8 cellular contexts compared by ENCODE assay signal in the genomic region with DNA sequence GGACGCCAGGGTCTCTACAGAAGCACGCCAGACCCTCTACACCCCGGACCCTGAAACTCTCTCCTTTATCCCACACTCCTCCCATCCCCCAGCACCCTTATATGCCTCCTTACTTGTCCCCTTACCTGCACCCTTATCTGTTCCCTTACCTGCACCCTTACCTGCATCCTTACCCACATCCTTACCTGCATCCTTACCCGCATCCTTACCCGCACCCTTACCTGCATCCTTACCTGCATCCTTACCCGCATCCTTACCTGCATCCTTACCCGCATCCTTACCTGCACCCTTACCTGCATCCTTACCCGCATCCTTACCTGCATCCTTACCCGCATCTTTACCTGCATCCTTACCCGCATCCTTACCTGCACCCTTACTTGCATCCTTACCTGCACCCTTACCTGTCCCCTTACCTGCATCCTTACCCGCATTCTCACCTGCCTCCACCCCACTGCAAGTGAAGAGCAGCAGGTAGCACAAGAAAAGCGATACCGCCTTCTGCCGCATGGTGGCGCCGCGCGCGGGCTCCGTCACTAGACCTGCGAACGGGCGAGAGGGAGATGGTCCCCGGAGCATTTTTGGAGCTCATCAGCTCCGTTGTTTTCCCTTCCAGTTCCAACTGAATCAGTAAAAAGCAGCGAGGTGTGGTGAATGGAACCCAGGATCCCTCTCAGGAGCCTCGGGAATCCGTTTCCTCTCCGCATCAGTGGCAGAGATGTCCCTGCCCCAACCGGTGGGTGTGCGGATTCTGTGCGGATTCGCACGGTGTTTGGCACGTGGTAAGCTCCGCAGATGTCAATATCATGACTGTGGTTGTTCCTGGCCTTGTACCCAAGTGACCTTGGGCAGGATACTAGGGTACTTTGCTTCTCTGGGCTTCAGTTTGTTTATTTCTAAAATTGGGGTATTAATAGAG. TPM values are rescaled to one million over a fixed set of nuclear protein-coding genes. Genes with fewer than 3 reads are reported as not detected.
DNase-seq lines count a peak whose midpoint lies in the region; ATAC-seq and TF ChIP-seq lines count a peak whose summit lies in the region.

No MANE protein-coding gene starts in this region.

- TF ChIP-seq CTCF in AG10803 (conservative IDR thresholded peaks at IDR 0.05; ENCODE audit: low read length), result peak; percentile 95
- TF ChIP-seq CTCF in GM20000 (IDR thresholded peaks at IDR 0.05; ENCODE audit: extremely low read depth, missing control alignments), result peak; percentile 94
- TF ChIP-seq CTCF in endothelial cell (IDR thresholded peaks at IDR 0.05; ENCODE audit: unreplicated experiment), result peak; percentile 72

- CTCF ChIA-PET in activated CD8-positive, alpha-beta memory T cell treated with anti-CD3 and anti-CD28 coated beads, Interleukin-2, amount 10 ng/mL, durations not matched to agents 7 days and 5 days (lab: Charles Lee), result interaction anchor here (0.6 to 13.0 kb wide), 33 partner anchors 8 to 369 kb away, joined by 3 to 536 read pairs (median 5); a partner anchor contains a TSS

- peak overlapping the region; percentile 60 for H3K4me3 ChIP-seq in AG10803 (ENCODE audit: low read length)
- peak overlapping the region; percentile 24 to 78 for H3K4me3 ChIP-seq in mucosa of rectum (ENCODE audit: low read length in 2 of 2)

- peak overlapping the region in 1 of 2 donors; percentile 44 for H3K9ac ChIP-seq in mucosa of rectum (ENCODE audit: low read depth in 1 of 2, low read length in 2 of 2)

- no peaks in the 10 kb centered on the region for H3K27me3 ChIP-seq in mucosa of rectum (ENCODE audit: control insufficient read depth in 2 of 2, insufficient read depth in 2 of 2, low read length in 2 of 2)

- H3K27me3 Mint-ChIP-seq in activated CD8-positive, alpha-beta memory T cell treated with anti-CD3 and anti-CD28 coated beads, Interleukin-2, amount 10 ng/mL, durations not matched to agents 7 days and 5 days, result no peaks in the 10 kb centered on the region
- H3K27me3 Mint-ChIP-seq in endothelial cell (ENCODE audit: unreplicated experiment), result peaks cover 1% of the 10 kb centered on the region

- H3K9me3 ChIP-seq in mucosa of rectum (ENCODE audit: control insufficient read depth in 2 of 2, low read length in 2 of 2), result no peaks in the 10 kb centered on the region

- H3K36me3 Mint-ChIP-seq in activated CD8-positive, alpha-beta memory T cell treated with anti-CD3 and anti-CD28 coated beads, Interleukin-2, amount 10 ng/mL, durations not matched to agents 7 days and 5 days, result peaks cover 60% of the 10 kb centered on the region
- H3K36me3 Mint-ChIP-seq in endothelial cell (ENCODE audit: low read depth, unreplicated experiment), result no peaks in the 10 kb centered on the region

- DNase-seq in AG10803 (ENCODE audit: low read depth), result peak; percentile 52
- peak; percentile 84 for DNase-seq in GM20000 (ENCODE audit: low spot score)
- peak; percentile 19 for DNase-seq in NCI-H526 treated with DMSO at 0.1 percent for 48 hours (lab: John Stamatoyannopoulos, UW)
- DNase-seq in activated CD8-positive, alpha-beta memory T cell treated with anti-CD3 and anti-CD28 coated beads, Interleukin-2, amount 10 ng/mL, durations not matched to agents 7 days and 5 days, result peak; percentile 87
- peak; percentile 85 for DNase-seq in endothelial cell (ENCODE audit: low spot score)
- DNase-seq in stimulated activated CD8-positive, alpha-beta memory T cell treated with anti-CD3 and anti-CD28 coated beads, Interleukin-4, amount 100 ng/mL, for 4 hours (ENCODE audit: low read depth in 2 of 2, low spot score in 1 of 2), result peak; percentile 72 to 85
- no peak for DNase-seq in putamen (ENCODE audit: low spot score)

- H3K4me1 Mint-ChIP-seq in activated CD8-positive, alpha-beta memory T cell treated with anti-CD3 and anti-CD28 coated beads, Interleukin-2, amount 10 ng/mL, durations not matched to agents 7 days and 5 days, result peaks cover 65% of the 10 kb centered on the region
- H3K4me1 Mint-ChIP-seq in endothelial cell (ENCODE audit: unreplicated experiment), result peaks cover 10% of the 10 kb centered on the region

- H3K9me3 Mint-ChIP-seq in activated CD8-positive, alpha-beta memory T cell treated with anti-CD3 and anti-CD28 coated beads, Interleukin-2, amount 10 ng/mL, durations not matched to agents 7 days and 5 days (ENCODE audit: low read depth), result no peaks in the 10 kb centered on the region
- H3K9me3 Mint-ChIP-seq in endothelial cell (ENCODE audit: unreplicated experiment), result no peaks in the 10 kb centered on the region

- peak overlapping the region; percentile 72 for H3K27ac Mint-ChIP-seq in activated CD8-positive, alpha-beta memory T cell treated with anti-CD3 and anti-CD28 coated beads, Interleukin-2, amount 10 ng/mL, durations not matched to agents 7 days and 5 days
- H3K27ac Mint-ChIP-seq in endothelial cell (ENCODE audit: unreplicated experiment), result no peak overlapping the region

- ATAC-seq in activated CD8-positive, alpha-beta memory T cell treated with anti-CD3 and anti-CD28 coated beads, Interleukin-2, amount 10 ng/mL, durations not matched to agents 7 days and 5 days, result peak; percentile 25

- peak overlapping the region; percentile 99 for H3K4me3 Mint-ChIP-seq in activated CD8-positive, alpha-beta memory T cell treated with anti-CD3 and anti-CD28 coated beads, Interleukin-2, amount 10 ng/mL, durations not matched to agents 7 days and 5 days
- no peak overlapping the region for H3K4me3 Mint-ChIP-seq in endothelial cell (ENCODE audit: unreplicated experiment)

- peaks cover 0 to 5% of the 10 kb centered on the region in 2 donors for H3K36me3 ChIP-seq in mucosa of rectum (ENCODE audit: control insufficient read depth in 2 of 2, insufficient read depth in 2 of 2, low read length in 2 of 2)

- H3K4me1 ChIP-seq in mucosa of rectum (ENCODE audit: control insufficient read depth in 2 of 2, insufficient read depth in 2 of 2, low read length in 2 of 2), result peaks cover 8 to 16% of the 10 kb centered on the region in 2 donors

- no peak overlapping the region for H3K27ac ChIP-seq in mucosa of rectum (ENCODE audit: low read depth in 2 of 2, low read length in 2 of 2)

RNA-seq across cellular contexts. Expression of a gene that starts 2.9 kb away (rescaled TPM):
- total RNA-seq in activated CD8-positive, alpha-beta memory T cell treated with anti-CD3 and anti-CD28 coated beads, Interleukin-2, amount 10 ng/mL, durations not matched to agents 7 days and 5 days, result 1,000 to 10,000 TPM in 1 of 2 experiments, 100 to 1,000 TPM in 1; 461 to 1,077 TPM
- 9.7 TPM for total RNA-seq in endothelial cell (ENCODE audit: unreplicated experiment)

RNA-seq across cellular contexts. Expression of a gene that starts 34.1 kb away (rescaled TPM):
- total RNA-seq in activated CD8-positive, alpha-beta memory T cell treated with anti-CD3 and anti-CD28 coated beads, Interleukin-2, amount 10 ng/mL, durations not matched to agents 7 days and 5 days, result 1 to 10 TPM in 1 of 2 experiments, under 1 TPM in 1; 0.30 to 1.8 TPM
- total RNA-seq in endothelial cell (ENCODE audit: unreplicated experiment), result 0.46 TPM

RNA-seq across cellular contexts. Expression of a gene that starts 56.7 kb away (rescaled TPM):
- total RNA-seq in activated CD8-positive, alpha-beta memory T cell treated with anti-CD3 and anti-CD28 coated beads, Interleukin-2, amount 10 ng/mL, durations not matched to agents 7 days and 5 days, result 10 to 100 TPM; 11.8 to 13.2 TPM
- 5.3 TPM for total RNA-seq in endothelial cell (ENCODE audit: unreplicated experiment)

Comparison
In these comparisons a context has a peak if more than half of its experiments do, and no peak if none do; other contexts are left out.
1. RNA of a gene that starts 2.9 kb away (total RNA-seq): 461 to 1,077 TPM in activated CD8-positive, alpha-beta memory T cell treated with anti-CD3 and anti-CD28 coated beads, Interleukin-2, amount 10 ng/mL, durations not matched to agents 7 days and 5 days; 9.7 TPM in endothelial cell (single experiment); every median in the first group is over 10 times any median in the second.
2. Peak in every context shown above with its lines, with median percentiles within 50 percentile points of each other: CTCF ChIP-seq.